In genomic region chr12:133037207-133038005, GRCh38 we compare ENCODE assay signal across 2 cellular contexts.
TF ChIP-seq lines count a peak whose summit lies in the region.

Gene ZNF84, plus strand, starts transcription at chr12:133037509. Its CDS starts 3,959 bp downstream, at chr12:133041468.

TF ChIP-seq in HCT116, 20 proteins besides CTCF, POLR2A, EP300 and RAD21 (continued from another document):
- TF ChIP-seq ZNF274 (IDR thresholded peaks at IDR 0.05; ENCODE audit: low read depth, low read length) (no peak), EZH2 (IDR thresholded peaks at IDR 0.05) (no peak), MAX (IDR thresholded peaks at IDR 0.05) (peak; percentile 95), ZFX (IDR thresholded peaks at IDR 0.05) (peak; percentile 63), FOSL1 (IDR thresholded peaks at IDR 0.05; ENCODE audit: low read depth) (no peak), EGR1 (IDR thresholded peaks at IDR 0.05; ENCODE audit: low read depth) (0 out of 2 replicates have a peak, but pooled peaks have one; percentile 25)

TF ChIP-seq in neural cell, 6 proteins besides CTCF, POLR2A, EP300 and RAD21 (continued from another document):
- no peak for TF ChIP-seq EZH2 (IDR thresholded peaks at IDR 0.05; ENCODE audit: borderline replicate concordance, insufficient read depth, low read length, poor library complexity, severe bottlenecking)
- TF ChIP-seq SMC3 (conservative IDR thresholded peaks at IDR 0.05; ENCODE audit: poor library complexity) = no peak
- peak; percentile 98 for TF ChIP-seq POLR2AphosphoS5 (IDR thresholded peaks at IDR 0.05)
- peak; percentile 89 for TF ChIP-seq TAF1 (IDR thresholded peaks at IDR 0.05; ENCODE audit: low read depth)
- TF ChIP-seq MXI1 (conservative IDR thresholded peaks at IDR 0.05; ENCODE audit: poor library complexity, severe bottlenecking) = peak; percentile 86
